11 cellular contexts compared by ENCODE assay signal in genomic region chr4:80913381-80913780, GRCh38.
DNase-seq lines count a peak whose midpoint lies in the region; ATAC-seq, FAIRE-seq and TF ChIP-seq lines count a peak whose summit lies in the region.
"Had no signal": no experiment of that assay in that cellular context is flagged by ENCODE, and none has a peak within 500 bp of the region (broad histone marks: within the 10 kb centered on the region; RNA-seq: fewer than 3 reads in every experiment).

No MANE protein-coding gene starts in this region.

- no TSS peak for BruUV-seq in OCI-LY7 (replicated peaks; lab: Mats Ljungman, UMichigan)

- POLR2A ChIA-PET in OCI-LY7 (lab: Charles Lee), result interaction anchor here (0.7 to 2.8 kb wide), 6 partner anchors 9 to 37 kb away, joined by 3 to 13 read pairs (median 4); no protein-coding TSS in a partner anchor

- no peak overlapping the region; the same call in 1 of the 2 replicates for H2AFZ ChIP-seq in OCI-LY7 (ENCODE audit: low read length)

- CTCF ChIA-PET in OCI-LY7 (lab: Charles Lee; ENCODE audit: unreplicated experiment), result no interaction called here

- intact Hi-C loops in OCI-LY7 (cut with micrococcal nuclease; ENCODE audit: unreplicated experiment) (no loop called here), esophagus squamous epithelium (cut with DNase I) (no loop called here)

- peaks cover 26% of the 10 kb centered on the region; the same call in 1 of the 2 replicates for H3K9me3 ChIP-seq in OCI-LY7 (ENCODE audit: low read length)
- no peaks in the 10 kb centered on the region for H3K9me3 ChIP-seq in esophagus squamous epithelium
- H3K9me3 ChIP-seq: Peyer's patch had no signal

- H3K27me3 ChIP-seq in esophagus squamous epithelium, result no peaks in the 10 kb centered on the region
- H3K27me3 ChIP-seq: Peyer's patch had no signal

- H3K9me2 ChIP-seq in OCI-LY7 (ENCODE audit: insufficient read depth, low read length), result no peaks in the 10 kb centered on the region

- no peak for TF ChIP-seq CTCF in OCI-LY7 (conservative IDR thresholded peaks at IDR 0.05; ENCODE audit: low read length)
- TF ChIP-seq CTCF in esophagus squamous epithelium (IDR thresholded peaks at IDR 0.05), result no peak

- H3K4me1 ChIP-seq in OCI-LY7 (ENCODE audit: insufficient read depth, low read length, poor library complexity, severe bottlenecking) (peaks cover 7% of the 10 kb centered on the region), esophagus squamous epithelium (no peaks in the 10 kb centered on the region)
- H3K4me1 ChIP-seq: Peyer's patch had no signal

- no peak overlapping the region for H3K4me3 ChIP-seq in OCI-LY7 (ENCODE audit: low read depth, low read length, poor library complexity, severe bottlenecking)
- no peak overlapping the region for H3K4me3 ChIP-seq in esophagus squamous epithelium
- H3K4me3 ChIP-seq: Peyer's patch had no signal

- DNase-seq in GM18507 (ENCODE audit: extremely low spot score, insufficient read length, low read depth) (no peak), OCI-LY7 (ENCODE audit: low spot score) (peak; percentile 26), NCI-H2029 (lab: John Stamatoyannopoulos, UW) (no peak), esophagus squamous epithelium (lab: John Stamatoyannopoulos, UW) (no peak), SHP77 treated with DMSO at 0.1 percent for 48 hours (lab: John Stamatoyannopoulos, UW) (no peak), anterior cingulate cortex (lab: John Stamatoyannopoulos, UW) (no peak)
- DNase-seq: Peyer's patch had no signal

- peak; percentile 78 for ATAC-seq in GM19397 (IDR thresholded peaks at IDR 0.05; ENCODE audit: unreplicated experiment)
- peak; percentile 70 for ATAC-seq in HG02970 (IDR thresholded peaks at IDR 0.05; ENCODE audit: low FRiP score, unreplicated experiment)

- no peak overlapping the region for H3K4me2 ChIP-seq in OCI-LY7 (ENCODE audit: low read length)

- no peak overlapping the region for H3K27ac ChIP-seq in OCI-LY7 (ENCODE audit: low read depth, low read length, poor library complexity, severe bottlenecking)
- no peak overlapping the region for H3K27ac ChIP-seq in esophagus squamous epithelium
- H3K27ac ChIP-seq: epithelial cell of prostate, Peyer's patch had no signal

- no peak for TF ChIP-seq POLR2A in esophagus squamous epithelium (IDR thresholded peaks at IDR 0.05)

- no peaks in the 10 kb centered on the region for H4K20me1 ChIP-seq in OCI-LY7 (ENCODE audit: insufficient read depth, low read length)

- no peaks in the 10 kb centered on the region for H3K79me2 ChIP-seq in OCI-LY7 (ENCODE audit: insufficient read depth, low read depth, low read length)

- H3K36me3 ChIP-seq in OCI-LY7 (ENCODE audit: insufficient read depth, low read length) (peaks cover 12% of the 10 kb centered on the region; the same call in 1 of the 2 replicates), esophagus squamous epithelium (no peaks in the 10 kb centered on the region)
- H3K36me3 ChIP-seq: Peyer's patch had no signal

- 18 to 19% methylated on average over 3 of the region's 3 CpGs for WGBS in esophagus squamous epithelium, 2 donors

- peak; percentile 64 for FAIRE-seq in GM18507 (lab: Jason Lieb, UNC)
- FAIRE-seq: astrocyte had no signal
